ENCODE assay signal across 8 cellular contexts in the genomic region with DNA sequence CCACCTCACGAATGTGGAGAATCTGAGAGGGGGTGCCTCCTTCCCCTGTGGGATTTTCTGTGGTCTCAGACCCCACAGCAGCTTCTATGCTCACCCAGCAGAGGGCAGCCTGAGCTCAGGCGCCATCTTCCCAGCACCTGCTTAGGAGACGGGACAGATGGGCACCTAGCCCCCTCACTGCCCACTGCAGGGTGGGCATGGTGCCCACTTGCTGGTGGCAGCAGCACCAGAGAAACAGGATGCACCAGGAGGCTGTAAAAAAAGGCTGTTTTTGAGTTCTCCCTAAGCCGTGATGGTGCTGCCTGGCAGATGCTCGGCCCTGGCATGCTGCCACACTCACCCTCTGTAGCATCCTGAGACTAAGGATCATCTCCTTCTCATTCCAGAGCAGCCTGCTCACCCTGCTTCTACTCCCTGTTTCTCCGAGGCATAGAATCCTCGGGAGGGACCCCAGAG.
DNase-seq lines count a peak whose midpoint lies in the region; ATAC-seq lines count a peak whose summit lies in the region.

No MANE protein-coding gene starts in this region.

- no peak for ATAC-seq in HG03139 (IDR thresholded peaks at IDR 0.05; ENCODE audit: unreplicated experiment)

- DNase-seq in AML-193 (lab: John Stamatoyannopoulos, UW) (peak; percentile 56 to 74), GM19238 (ENCODE audit: insufficient read length, low spot score) (peak; percentile 32), NCI-H1930 (lab: John Stamatoyannopoulos, UW) (peak; percentile 27 to 43), kidney tubule cell (ENCODE audit: low spot score) (peak; percentile 76)
- DNase-seq in activated CD4-positive, CD25-positive, alpha-beta regulatory T cell treated with anti-CD3 and anti-CD28 coated beads, Interleukin-2, amount 50 U/mL, for 16 hours (ENCODE audit: low read depth, low spot score): peak; percentile 28
- peak; percentile 64 for DNase-seq in central memory CD4-positive, alpha-beta T cell
- DNase-seq in stimulated activated CD4-positive, alpha-beta T cell treated with anti-CD3 and anti-CD28 coated beads, Interleukin-1b, Interleukin-23, amount 100 ng/mL, for 48 hours: peak; percentile 64
